ENCODE assay signal across 9 cellular contexts in genomic region chr10:63114031-63114814, GRCh38. TPM values are rescaled to one million over a fixed set of nuclear protein-coding genes. Genes with fewer than 3 reads are reported as not detected.
DNase-seq lines count a peak whose midpoint lies in the region; ATAC-seq, FAIRE-seq and TF ChIP-seq lines count a peak whose summit lies in the region.
"Had no signal": no experiment of that assay in that cellular context is flagged by ENCODE, and none has a peak within 500 bp of the region (broad histone marks: within the 10 kb centered on the region; RNA-seq: fewer than 3 reads in every experiment).

No MANE protein-coding gene starts in this region.

- no peak for TF ChIP-seq CTCF in keratinocyte (optimal IDR thresholded peaks at IDR 0.05 in 1 of 3, IDR thresholded peaks at IDR 0.05 in 1 of 3, conservative IDR thresholded peaks at IDR 0.05 in 1 of 3; ENCODE audit: extremely low read depth in 1 of 3, insufficient read depth in 2 of 3, low read length in 3 of 3)
- TF ChIP-seq CTCF in thoracic aorta (IDR thresholded peaks at IDR 0.05), result no peak

- no peaks in the 10 kb centered on the region for H3K9me3 ChIP-seq in keratinocyte (ENCODE audit: control insufficient read depth, low read depth, low read length)
- H3K9me3 ChIP-seq in thoracic aorta, result no peaks in the 10 kb centered on the region
- no peaks in the 10 kb centered on the region for H3K9me3 ChIP-seq in HAP-1

- H3K9me1 ChIP-seq in keratinocyte (ENCODE audit: control insufficient read depth, extremely low read depth, insufficient read depth, low read length), result no peaks in the 10 kb centered on the region

- no peaks in the 10 kb centered on the region for H4K20me1 ChIP-seq in keratinocyte (ENCODE audit: control insufficient read depth, extremely low read depth, insufficient read depth, low read length)

- ATAC-seq in thoracic aorta (ENCODE audit: insufficient number of reproducible peaks, low FRiP score, low read depth), result peak; percentile 45
- ATAC-seq in HG02610 (IDR thresholded peaks at IDR 0.05; ENCODE audit: unreplicated experiment), result no peak

- no peak overlapping the region for H3K9ac ChIP-seq in keratinocyte (ENCODE audit: control insufficient read depth, extremely low read depth, insufficient read depth, low read length)

- in situ Hi-C loops in ACHN (cut with HindIII; ENCODE audit: low pct_ligation_motif_present, low pct_unique_long_range_greater_than_20kb, low sequenced_read_pairs) (no loop called here), HAP-1 (cut with MboI; ENCODE audit: low sequenced_read_pairs) (no loop called here)

- H3K79me2 ChIP-seq in keratinocyte (ENCODE audit: control insufficient read depth, insufficient read depth, low read length), result no peaks in the 10 kb centered on the region

- H3K4me1 ChIP-seq in keratinocyte (ENCODE audit: control insufficient read depth, extremely low read depth, insufficient read depth, low read length) (peaks cover 12% of the 10 kb centered on the region), thoracic aorta (ENCODE audit: control insufficient read depth in 1 of 2, low read depth in 2 of 2) (peaks cover 16 to 28% of the 10 kb centered on the region in 2 donors), HAP-1 (peaks cover 17% of the 10 kb centered on the region)

- H3K27ac ChIP-seq in keratinocyte (ENCODE audit: control insufficient read depth, insufficient read depth, low read length) (no peak overlapping the region), thoracic aorta (peak overlapping the region; percentile 2 to 18)

- peak overlapping the region; percentile 1 for H3K4me2 ChIP-seq in keratinocyte (ENCODE audit: control insufficient read depth, extremely low read depth, insufficient read depth, low read depth, low read length)

- DNase-seq in HS-5 (ENCODE audit: low read depth) (peak; percentile 68), astrocyte of the hippocampus (ENCODE audit: low read depth, low spot score) (peak; percentile 73), keratinocyte (ENCODE audit: low read depth, low spot score) (no peak), thoracic aorta (ENCODE audit: low spot score) (peak; percentile 39), ACHN (no peak), NCI-H748 (lab: John Stamatoyannopoulos, UW; ENCODE audit: unreplicated experiment) (no peak), HAP-1 (ENCODE audit: low spot score in 2 of 2) (no peak)
- DNase-seq: NCI-H526 treated with DMSO at 0.1 percent for 48 hours had no signal

- peak; percentile 9 for FAIRE-seq in keratinocyte (lab: Jason Lieb, UNC)

- H3K36me3 ChIP-seq in keratinocyte (ENCODE audit: control insufficient read depth in 2 of 2, extremely low read depth in 1 of 2, insufficient read depth in 2 of 2, low read length in 2 of 2) (no peaks in the 10 kb centered on the region), thoracic aorta (no peaks in the 10 kb centered on the region), HAP-1 (replicated peaks) (no peaks in the 10 kb centered on the region)

- no peak overlapping the region for H2AFZ ChIP-seq in keratinocyte (ENCODE audit: control insufficient read depth, low read length)

- dilution Hi-C loops in keratinocyte (cut with MboI; ENCODE audit: extremely low pct_ligation_motif_present, low sequenced_read_pairs), result no loop called here

- H3K4me3 ChIP-seq in keratinocyte (ENCODE audit: control insufficient read depth in 2 of 3, extremely low read depth in 1 of 3, insufficient read depth in 2 of 3, low read depth in 1 of 3, low read length in 3 of 3), result no peak overlapping the region
- H3K4me3 ChIP-seq in thoracic aorta, result no peak overlapping the region
- H3K4me3 ChIP-seq in HAP-1, result no peak overlapping the region

- H3K27me3 ChIP-seq in keratinocyte (ENCODE audit: control insufficient read depth, extremely low read depth, insufficient read depth, low read length), result no peaks in the 10 kb centered on the region
- no peaks in the 10 kb centered on the region for H3K27me3 ChIP-seq in thoracic aorta (replicated peaks; ENCODE audit: insufficient read depth)
- no peaks in the 10 kb centered on the region for H3K27me3 ChIP-seq in HAP-1 (ENCODE audit: low read depth)

RNA-seq across cellular contexts. Expression of gene NRBF2, which starts 18.9 kb away (rescaled TPM):
- polyA plus RNA-seq in keratinocyte, result 25.0 to 31.1 TPM (median 30.8 TPM) in 3 replicates
- polyA plus RNA-seq in keratinocyte (2011; ENCODE audit: low read depth), result 35.6 TPM
- 22.2 and 34.4 TPM in 2 replicates for polyA plus RNA-seq in keratinocyte (2011; cell fraction: cytosol; rRNA removed)
- polyA plus RNA-seq in keratinocyte (2011; cell fraction: nucleus; rRNA removed), result 17.4 and 21.9 TPM in 2 replicates
- 27.2 and 49.5 TPM in 2 replicates for polyA plus RNA-seq in keratinocyte (2012; ENCODE audit: low replicate concordance)
- 6.7 to 12.3 TPM (median 10.5 TPM) in 3 replicates for polyA minus RNA-seq in keratinocyte
- polyA minus RNA-seq in keratinocyte (2011; cell fraction: cytosol; rRNA and poly(A)+ RNA removed), result 20.9 TPM
- 8.4 and 13.4 TPM in 2 replicates for polyA minus RNA-seq in keratinocyte (2011; cell fraction: nucleus; rRNA and poly(A)+ RNA removed)
- total RNA-seq in thoracic aorta, result 10 to 100 TPM; 13.1 to 15.6 TPM

Comparison
In these comparisons a context has a peak if more than half of its experiments do, and no peak if none do; other contexts are left out.
1. DNase-seq: peak in HS-5 (single experiment), astrocyte of the hippocampus (single experiment) and thoracic aorta (single experiment); none in keratinocyte (single experiment), ACHN (single experiment), NCI-H748 (single experiment) and HAP-1 (0 of 2).